In the genomic region with DNA sequence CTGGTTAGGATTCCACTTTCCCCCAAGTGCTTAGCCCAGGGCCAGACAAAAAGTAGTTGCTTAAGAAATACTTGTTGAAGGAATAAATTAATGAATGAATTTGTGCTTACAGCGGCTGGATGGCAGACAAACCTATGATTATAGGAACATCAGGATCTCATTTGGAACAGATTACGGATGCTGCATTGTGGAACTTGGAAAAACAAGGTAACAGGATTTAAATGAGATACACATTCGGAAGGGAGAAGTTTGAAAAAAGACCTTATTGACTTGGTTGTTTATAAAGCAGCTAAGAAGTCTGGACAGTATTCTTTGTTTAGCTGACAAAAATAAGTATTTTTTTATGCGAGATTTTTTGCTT, we compare ENCODE assay signal across 8 cellular contexts. TPM values are rescaled to one million over a fixed set of nuclear protein-coding genes. Genes with fewer than 3 reads are reported as not detected.
DNase-seq lines count a peak whose midpoint lies in the region; ATAC-seq and TF ChIP-seq lines count a peak whose summit lies in the region.

No MANE protein-coding gene starts in this region.

- no peak for TF ChIP-seq CTCF in HFFc6 (IDR thresholded peaks at IDR 0.05)
- no peak for TF ChIP-seq CTCF in spleen (IDR thresholded peaks at IDR 0.05 in 8 of 11, conservative IDR thresholded peaks at IDR 0.05 in 3 of 11)

- no peaks in the 10 kb centered on the region for H3K9me3 Mint-ChIP-seq in HFFc6
- no peaks in the 10 kb centered on the region for H3K9me3 Mint-ChIP-seq in activated CD4-positive, alpha-beta memory T cell treated with anti-CD3 and anti-CD28 coated beads, Interleukin-2, amount 10 ng/mL, durations not matched to agents 7 days and 5 days

- 19 to 22% (median 20%) methylated on average over 4 of the region's 4 CpGs for WGBS in spleen, 5 donors

- no peak for TF ChIP-seq POLR2A in spleen (IDR thresholded peaks at IDR 0.05)

- H3K27me3 Mint-ChIP-seq in HFFc6 (ENCODE audit: insufficient read depth): peaks cover 3% of the 10 kb centered on the region; the same call in 1 of the 2 replicates
- H3K27me3 Mint-ChIP-seq in activated CD4-positive, alpha-beta memory T cell treated with anti-CD3 and anti-CD28 coated beads, Interleukin-2, amount 10 ng/mL, durations not matched to agents 7 days and 5 days: no peaks in the 10 kb centered on the region

- intact Hi-C loops in spleen (cut with DNase I; ENCODE audit: low total_unique reads): no loop called here

- peak overlapping the region; percentile 96 for H3K4me3 Mint-ChIP-seq in HFFc6
- peak overlapping the region; percentile 84 for H3K4me3 Mint-ChIP-seq in activated CD4-positive, alpha-beta memory T cell treated with anti-CD3 and anti-CD28 coated beads, Interleukin-2, amount 10 ng/mL, durations not matched to agents 7 days and 5 days

- CTCF ChIA-PET in activated CD4-positive, alpha-beta memory T cell treated with anti-CD3 and anti-CD28 coated beads, Interleukin-2, amount 10 ng/mL, durations not matched to agents 7 days and 5 days (lab: Charles Lee): interaction anchor here (1.0 kb wide), 1 partner anchor 22 kb away, joined by 3 read pairs; no protein-coding TSS in a partner anchor

- H3K36me3 ChIP-seq in spleen: peaks cover 3 to 44% (median 40%) of the 10 kb centered on the region in 6 donors

- H3K4me1 Mint-ChIP-seq in HFFc6 (ENCODE audit: low read depth): peaks cover 53% of the 10 kb centered on the region
- H3K4me1 Mint-ChIP-seq in activated CD4-positive, alpha-beta memory T cell treated with anti-CD3 and anti-CD28 coated beads, Interleukin-2, amount 10 ng/mL, durations not matched to agents 7 days and 5 days: peaks cover 51% of the 10 kb centered on the region

- no peaks in the 10 kb centered on the region for H3K9me3 ChIP-seq in spleen

- no peak for ATAC-seq in GM18519 (IDR thresholded peaks at IDR 0.05; ENCODE audit: low FRiP score, unreplicated experiment)

- H3K27ac ChIP-seq in spleen: peak overlapping the region in 7 of 8 donors; percentile 91 to 96 (median 94)

- POLR2A ChIA-PET in activated CD4-positive, alpha-beta memory T cell treated with anti-CD3 and anti-CD28 coated beads, Interleukin-2, amount 10 ng/mL, durations not matched to agents 7 days and 5 days (lab: Charles Lee): interaction anchor here (1.4 to 7.1 kb wide), 4 partner anchors 12 to 105 kb away, joined by 5 to 142 read pairs (median 15); partner anchors contain the start of genes ANXA5, BBS7 and CCNA2

- H3K36me3 Mint-ChIP-seq in HFFc6 (ENCODE audit: low read depth): peaks cover 37% of the 10 kb centered on the region
- H3K36me3 Mint-ChIP-seq in activated CD4-positive, alpha-beta memory T cell treated with anti-CD3 and anti-CD28 coated beads, Interleukin-2, amount 10 ng/mL, durations not matched to agents 7 days and 5 days (ENCODE audit: low read depth): peaks cover 39% of the 10 kb centered on the region

- peak overlapping the region; percentile 91 for H3K27ac Mint-ChIP-seq in HFFc6
- peak overlapping the region; percentile 95 for H3K27ac Mint-ChIP-seq in activated CD4-positive, alpha-beta memory T cell treated with anti-CD3 and anti-CD28 coated beads, Interleukin-2, amount 10 ng/mL, durations not matched to agents 7 days and 5 days

- H3K4me3 ChIP-seq in iPS-11a (ENCODE audit: low read depth, low read length) (peak overlapping the region; percentile 95), spleen (peak overlapping the region; percentile 77 to 95 (median 90))

- no peaks in the 10 kb centered on the region for H3K27me3 ChIP-seq in spleen (replicated peaks in 1 of 7)

- DNase-seq in HFFc6: no peak
- no peak for DNase-seq in activated CD4-positive, alpha-beta memory T cell treated with anti-CD3 and anti-CD28 coated beads, Interleukin-2, amount 10 ng/mL, durations not matched to agents 7 days and 5 days
- DNase-seq in spleen: no peak
- no peak for DNase-seq in activated gamma-delta T cell (lab: John Stamatoyannopoulos, UW)
- DNase-seq in NCI-H146 treated with DMSO at 0.1 percent for 48 hours (lab: John Stamatoyannopoulos, UW; ENCODE audit: unreplicated experiment): no peak
- no peak for DNase-seq in COR-L47 (lab: John Stamatoyannopoulos, UW)

- H3K4me1 ChIP-seq in spleen: peaks cover 13 to 63% (median 44%) of the 10 kb centered on the region in 6 donors

RNA-seq across cellular contexts. Expression of gene EXOSC9, which starts 0.6 kb away (rescaled TPM):
- 10 to 100 TPM; 30.5 to 57.2 (median 49.4) TPM for total RNA-seq in HFFc6 (2021; fragmentation: NEBNext Ultra II Directional; extraction: Animal tissue kit (Norgen Biotek cat#: 25700))
- total RNA-seq in activated CD4-positive, alpha-beta memory T cell treated with anti-CD3 and anti-CD28 coated beads, Interleukin-2, amount 10 ng/mL, durations not matched to agents 7 days and 5 days: 10 to 100 TPM; 50.5 to 51.0 TPM
- total RNA-seq in spleen: 10 to 100 TPM; 20.6 to 41.5 (median 24.3) TPM
- polyA plus RNA-seq in spleen: 10 to 100 TPM; 21.2 to 26.3 (median 21.9) TPM

RNA-seq across cellular contexts. Expression of gene CCNA2, which starts 22.0 kb away (rescaled TPM):
- total RNA-seq in HFFc6 (2021; fragmentation: NEBNext Ultra II Directional; extraction: Animal tissue kit (Norgen Biotek cat#: 25700)): 10 to 100 TPM; 30.0 to 77.0 (median 68.9) TPM
- total RNA-seq in activated CD4-positive, alpha-beta memory T cell treated with anti-CD3 and anti-CD28 coated beads, Interleukin-2, amount 10 ng/mL, durations not matched to agents 7 days and 5 days: 100 to 1,000 TPM; 104 to 107 TPM
- total RNA-seq in spleen: 10 to 100 TPM in 1 of 7 donors, 1 to 10 TPM in 6; 2.3 to 10.9 (median 6.0) TPM
- polyA plus RNA-seq in spleen: 1 to 10 TPM; 2.1 to 8.3 (median 5.8) TPM

RNA-seq across cellular contexts. Expression of gene SMIM43, which starts 36.7 kb away (rescaled TPM):
- 1 to 10 TPM in 4 of 6 experiments, under 1 TPM in 2; 0.35 to 2.2 (median 1.5) TPM for total RNA-seq in HFFc6 (2021; fragmentation: NEBNext Ultra II Directional; extraction: Animal tissue kit (Norgen Biotek cat#: 25700))
- not detected for total RNA-seq in activated CD4-positive, alpha-beta memory T cell treated with anti-CD3 and anti-CD28 coated beads, Interleukin-2, amount 10 ng/mL, durations not matched to agents 7 days and 5 days
- total RNA-seq in spleen: 1 to 10 TPM in 1 of 7 donors, under 1 TPM in 2, not detected in 4; 0.32 to 1.5 (median 0.52) TPM
- polyA plus RNA-seq in spleen: under 1 TPM; 0.13 to 0.35 (median 0.29) TPM
